Comparison of ENCODE assay signal across 7 cellular contexts in genomic region chr2:195119231-195119630, GRCh38.
"Had no signal": no experiment of that assay in that cellular context is flagged by ENCODE, and none has a peak within 500 bp of the region (broad histone marks: within the 10 kb centered on the region; RNA-seq: fewer than 3 reads in every experiment).

No MANE protein-coding gene starts in this region.

- FAIRE-seq: G401.6, GM12891, GM12892, GM18507, GM19239 had no signal

- DNase-seq: GDM1, GF-D8 had no signal
